ENCODE assay signal across 8 cellular contexts in genomic region chr10:130109796-130110235, GRCh38. TPM values are rescaled to one million over a fixed set of nuclear protein-coding genes. Genes with fewer than 3 reads are reported as not detected.
DNase-seq lines count a peak whose midpoint lies in the region; ATAC-seq and TF ChIP-seq lines count a peak whose summit lies in the region.

No MANE protein-coding gene starts in this region.

- TF ChIP-seq CTCF in C4-2B (conservative IDR thresholded peaks at IDR 0.05): peak; percentile 92
- TF ChIP-seq CTCF in HFFc6 (IDR thresholded peaks at IDR 0.05): peak; percentile 91

- H3K4me3 Mint-ChIP-seq in HFFc6: peak overlapping the region; percentile 94
- H3K4me3 Mint-ChIP-seq in activated CD8-positive, alpha-beta T cell treated with anti-CD3 and anti-CD28 coated beads, Interleukin-2, amount 10 ng/mL, durations not matched to agents 7 days and 5 days: peak overlapping the region; percentile 85
- peak overlapping the region; percentile 87 to 94 for H3K4me3 Mint-ChIP-seq in effector memory CD8-positive, alpha-beta T cell

- peak; percentile 75 for DNase-seq in HFFc6
- peak; percentile 27 for DNase-seq in NCI-H526 treated with DMSO at 0.1 percent for 48 hours (lab: John Stamatoyannopoulos, UW)
- DNase-seq in activated CD8-positive, alpha-beta T cell treated with anti-CD3 and anti-CD28 coated beads, Interleukin-2, amount 10 ng/mL, durations not matched to agents 7 days and 5 days: peak; percentile 84
- peak; percentile 76 to 83 (median 82) for DNase-seq in effector memory CD8-positive, alpha-beta T cell
- peak; percentile 91 for DNase-seq in medulla oblongata (ENCODE audit: extremely low spot score)
- peak; percentile 57 for DNase-seq in stimulated activated CD8-positive, alpha-beta memory T cell treated with anti-CD3 and anti-CD28 coated beads, Interleukin-12 subunit alpha, Interleukin-12 subunit beta, amount 100 ng/mL, for 1 hour (ENCODE audit: low read depth)

- POLR2A ChIA-PET in activated CD8-positive, alpha-beta T cell treated with anti-CD3 and anti-CD28 coated beads, Interleukin-2, amount 10 ng/mL, durations not matched to agents 7 days and 5 days (lab: Charles Lee): interaction anchor here (0.6 to 3.2 kb wide), 8 partner anchors 17 to 138 kb away, joined by 3 to 61 read pairs (median 4); partner anchors contain the start of gene GLRX3

- no peak for ATAC-seq in activated CD8-positive, alpha-beta T cell treated with anti-CD3 and anti-CD28 coated beads, Interleukin-2, amount 10 ng/mL, durations not matched to agents 7 days and 5 days
- no peak for ATAC-seq in effector memory CD8-positive, alpha-beta T cell (replicated peaks)
- ATAC-seq in GM21390 (IDR thresholded peaks at IDR 0.05; ENCODE audit: unreplicated experiment): no peak

- H3K27ac Mint-ChIP-seq in HFFc6: peak overlapping the region; percentile 97
- H3K27ac Mint-ChIP-seq in activated CD8-positive, alpha-beta T cell treated with anti-CD3 and anti-CD28 coated beads, Interleukin-2, amount 10 ng/mL, durations not matched to agents 7 days and 5 days: peak overlapping the region; percentile 96
- H3K27ac Mint-ChIP-seq in effector memory CD8-positive, alpha-beta T cell: peak overlapping the region; percentile 92 to 95

- H3K27me3 Mint-ChIP-seq in HFFc6 (ENCODE audit: insufficient read depth): peaks cover 2% of the 10 kb centered on the region; the same call in 1 of the 2 replicates
- H3K27me3 Mint-ChIP-seq in activated CD8-positive, alpha-beta T cell treated with anti-CD3 and anti-CD28 coated beads, Interleukin-2, amount 10 ng/mL, durations not matched to agents 7 days and 5 days (ENCODE audit: low read depth): no peaks in the 10 kb centered on the region
- no peaks in the 10 kb centered on the region for H3K27me3 Mint-ChIP-seq in effector memory CD8-positive, alpha-beta T cell

- H3K9me3 Mint-ChIP-seq in HFFc6: no peaks in the 10 kb centered on the region
- H3K9me3 Mint-ChIP-seq in activated CD8-positive, alpha-beta T cell treated with anti-CD3 and anti-CD28 coated beads, Interleukin-2, amount 10 ng/mL, durations not matched to agents 7 days and 5 days (ENCODE audit: insufficient read depth): peaks cover 6% of the 10 kb centered on the region
- no peaks in the 10 kb centered on the region for H3K9me3 Mint-ChIP-seq in effector memory CD8-positive, alpha-beta T cell

- H3K36me3 Mint-ChIP-seq in HFFc6 (ENCODE audit: low read depth): peaks cover 11% of the 10 kb centered on the region
- peaks cover 8% of the 10 kb centered on the region for H3K36me3 Mint-ChIP-seq in activated CD8-positive, alpha-beta T cell treated with anti-CD3 and anti-CD28 coated beads, Interleukin-2, amount 10 ng/mL, durations not matched to agents 7 days and 5 days (ENCODE audit: low read depth)
- peaks cover 16% of the 10 kb centered on the region for H3K36me3 Mint-ChIP-seq in effector memory CD8-positive, alpha-beta T cell (ENCODE audit: insufficient read depth)

- peak overlapping the region; percentile 94 for H3K27ac ChIP-seq in C4-2B

- peaks cover 29% of the 10 kb centered on the region for H3K4me1 Mint-ChIP-seq in HFFc6 (ENCODE audit: low read depth)
- peaks cover 42% of the 10 kb centered on the region for H3K4me1 Mint-ChIP-seq in activated CD8-positive, alpha-beta T cell treated with anti-CD3 and anti-CD28 coated beads, Interleukin-2, amount 10 ng/mL, durations not matched to agents 7 days and 5 days (ENCODE audit: low read depth)
- peaks cover 33 to 38% of the 10 kb centered on the region in 2 donors for H3K4me1 Mint-ChIP-seq in effector memory CD8-positive, alpha-beta T cell (ENCODE audit: low read depth in 2 of 2)

- CTCF ChIA-PET in activated CD8-positive, alpha-beta T cell treated with anti-CD3 and anti-CD28 coated beads, Interleukin-2, amount 10 ng/mL, durations not matched to agents 7 days and 5 days (lab: Charles Lee): interaction anchor here (0.6 to 5.4 kb wide), 27 partner anchors 11 to 256 kb away, joined by 3 to 40 read pairs (median 6); partner anchors contain the start of gene GLRX3

RNA-seq across cellular contexts. Expression of gene C10orf143, which starts 0.8 kb away (rescaled TPM):
- total RNA-seq in HFFc6 (2021; fragmentation: NEBNext Ultra II Directional; extraction: Animal tissue kit (Norgen Biotek cat#: 25700)): 1 to 10 TPM; 1.9 to 2.6 (median 2.4) TPM
- total RNA-seq in activated CD8-positive, alpha-beta T cell treated with anti-CD3 and anti-CD28 coated beads, Interleukin-2, amount 10 ng/mL, durations not matched to agents 7 days and 5 days: 1 to 10 TPM; 4.4 to 4.7 TPM

RNA-seq across cellular contexts. Expression of gene GLRX3, which starts 26.4 kb away (rescaled TPM):
- total RNA-seq in HFFc6 (2021; fragmentation: NEBNext Ultra II Directional; extraction: Animal tissue kit (Norgen Biotek cat#: 25700)): 100 to 1,000 TPM in 5 of 6 experiments, 10 to 100 TPM in 1; 96.2 to 123 (median 112) TPM
- total RNA-seq in activated CD8-positive, alpha-beta T cell treated with anti-CD3 and anti-CD28 coated beads, Interleukin-2, amount 10 ng/mL, durations not matched to agents 7 days and 5 days: 10 to 100 TPM; 79.4 to 80.6 TPM

Comparison
In these comparisons a context has a peak if more than half of its experiments do, and no peak if none do; other contexts are left out.
1. DNase-seq: peak in every context shown above with its lines; median percentile 91 in medulla oblongata; 84 in activated CD8-positive, alpha-beta T cell treated with anti-CD3 and anti-CD28 coated beads, Interleukin-2, amount 10 ng/mL, durations not matched to agents 7 days and 5 days; 82 in effector memory CD8-positive, alpha-beta T cell; 75 in HFFc6; 57 in stimulated activated CD8-positive, alpha-beta memory T cell treated with anti-CD3 and anti-CD28 coated beads, Interleukin-12 subunit alpha, Interleukin-12 subunit beta, amount 100 ng/mL, for 1 hour; 27 in NCI-H526 treated with DMSO at 0.1 percent for 48 hours.